Comparison of ENCODE assay signal across 1 cellular context in the genomic region with DNA sequence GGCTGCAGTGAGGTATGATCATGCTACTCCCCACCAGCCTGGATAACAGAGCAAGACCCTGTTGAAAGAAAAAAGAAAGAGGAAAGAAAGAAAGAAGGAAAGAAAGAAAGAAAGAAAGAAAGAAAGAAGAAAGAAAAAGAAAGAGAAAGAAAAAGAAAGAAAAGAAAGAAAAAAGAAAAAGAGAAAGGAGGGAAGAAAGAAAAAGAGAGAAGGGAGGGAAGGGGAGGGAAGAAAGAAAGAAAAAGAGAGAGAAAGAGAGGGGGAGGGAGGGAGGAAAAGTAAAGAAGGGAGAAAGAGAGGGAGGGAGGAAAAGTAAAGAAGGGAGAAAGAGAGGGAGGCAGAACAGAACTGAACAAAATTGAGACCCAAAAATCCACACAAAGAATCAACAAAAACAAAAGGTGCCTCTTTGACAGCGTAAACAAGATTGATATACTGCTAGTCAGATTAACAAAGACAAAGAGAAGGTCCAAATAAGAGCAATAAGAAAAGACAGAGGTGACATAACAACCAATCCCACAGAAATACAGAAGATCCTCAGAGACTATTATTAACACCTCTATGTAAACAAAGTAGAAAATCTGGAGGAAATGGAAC.
TF ChIP-seq lines count a peak whose summit lies in the region.

No MANE protein-coding gene starts in this region.

TF ChIP-seq in A549, 52 proteins besides CTCF, POLR2A, EP300 and RAD21 (continued from another document):
- TF ChIP-seq, protein P1, sequence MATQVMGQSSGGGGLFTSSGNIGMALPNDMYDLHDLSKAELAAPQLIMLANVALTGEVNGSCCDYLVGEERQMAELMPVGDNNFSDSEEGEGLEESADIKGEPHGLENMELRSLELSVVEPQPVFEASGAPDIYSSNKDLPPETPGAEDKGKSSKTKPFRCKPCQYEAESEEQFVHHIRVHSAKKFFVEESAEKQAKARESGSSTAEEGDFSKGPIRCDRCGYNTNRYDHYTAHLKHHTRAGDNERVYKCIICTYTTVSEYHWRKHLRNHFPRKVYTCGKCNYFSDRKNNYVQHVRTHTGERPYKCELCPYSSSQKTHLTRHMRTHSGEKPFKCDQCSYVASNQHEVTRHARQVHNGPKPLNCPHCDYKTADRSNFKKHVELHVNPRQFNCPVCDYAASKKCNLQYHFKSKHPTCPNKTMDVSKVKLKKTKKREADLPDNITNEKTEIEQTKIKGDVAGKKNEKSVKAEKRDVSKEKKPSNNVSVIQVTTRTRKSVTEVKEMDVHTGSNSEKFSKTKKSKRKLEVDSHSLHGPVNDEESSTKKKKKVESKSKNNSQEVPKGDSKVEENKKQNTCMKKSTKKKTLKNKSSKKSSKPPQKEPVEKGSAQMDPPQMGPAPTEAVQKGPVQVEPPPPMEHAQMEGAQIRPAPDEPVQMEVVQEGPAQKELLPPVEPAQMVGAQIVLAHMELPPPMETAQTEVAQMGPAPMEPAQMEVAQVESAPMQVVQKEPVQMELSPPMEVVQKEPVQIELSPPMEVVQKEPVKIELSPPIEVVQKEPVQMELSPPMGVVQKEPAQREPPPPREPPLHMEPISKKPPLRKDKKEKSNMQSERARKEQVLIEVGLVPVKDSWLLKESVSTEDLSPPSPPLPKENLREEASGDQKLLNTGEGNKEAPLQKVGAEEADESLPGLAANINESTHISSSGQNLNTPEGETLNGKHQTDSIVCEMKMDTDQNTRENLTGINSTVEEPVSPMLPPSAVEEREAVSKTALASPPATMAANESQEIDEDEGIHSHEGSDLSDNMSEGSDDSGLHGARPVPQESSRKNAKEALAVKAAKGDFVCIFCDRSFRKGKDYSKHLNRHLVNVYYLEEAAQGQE (IDR thresholded peaks at IDR 0.05): no peak
- TF ChIP-seq EHMT2 (IDR thresholded peaks at IDR 0.05; ENCODE audit: low read depth): no peak
- TF ChIP-seq, protein P2, sequence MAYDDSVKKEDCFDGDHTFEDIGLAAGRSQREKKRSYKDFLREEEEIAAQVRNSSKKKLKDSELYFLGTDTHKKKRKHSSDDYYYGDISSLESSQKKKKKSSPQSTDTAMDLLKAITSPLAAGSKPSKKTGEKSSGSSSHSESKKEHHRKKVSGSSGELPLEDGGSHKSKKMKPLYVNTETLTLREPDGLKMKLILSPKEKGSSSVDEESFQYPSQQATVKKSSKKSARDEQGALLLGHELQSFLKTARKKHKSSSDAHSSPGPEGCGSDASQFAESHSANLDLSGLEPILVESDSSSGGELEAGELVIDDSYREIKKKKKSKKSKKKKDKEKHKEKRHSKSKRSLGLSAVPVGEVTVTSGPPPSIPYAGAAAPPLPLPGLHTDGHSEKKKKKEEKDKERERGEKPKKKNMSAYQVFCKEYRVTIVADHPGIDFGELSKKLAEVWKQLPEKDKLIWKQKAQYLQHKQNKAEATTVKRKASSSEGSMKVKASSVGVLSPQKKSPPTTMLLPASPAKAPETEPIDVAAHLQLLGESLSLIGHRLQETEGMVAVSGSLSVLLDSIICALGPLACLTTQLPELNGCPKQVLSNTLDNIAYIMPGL (CRISPR knock-in tag; IDR thresholded peaks at IDR 0.05; ENCODE audit: borderline replicate concordance): no peak
- TF ChIP-seq, protein P3, sequence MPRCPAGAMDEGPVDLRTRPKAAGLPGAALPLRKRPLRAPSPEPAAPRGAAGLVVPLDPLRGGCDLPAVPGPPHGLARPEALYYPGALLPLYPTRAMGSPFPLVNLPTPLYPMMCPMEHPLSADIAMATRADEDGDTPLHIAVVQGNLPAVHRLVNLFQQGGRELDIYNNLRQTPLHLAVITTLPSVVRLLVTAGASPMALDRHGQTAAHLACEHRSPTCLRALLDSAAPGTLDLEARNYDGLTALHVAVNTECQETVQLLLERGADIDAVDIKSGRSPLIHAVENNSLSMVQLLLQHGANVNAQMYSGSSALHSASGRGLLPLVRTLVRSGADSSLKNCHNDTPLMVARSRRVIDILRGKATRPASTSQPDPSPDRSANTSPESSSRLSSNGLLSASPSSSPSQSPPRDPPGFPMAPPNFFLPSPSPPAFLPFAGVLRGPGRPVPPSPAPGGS (IDR thresholded peaks at IDR 0.05): no peak
